8 cellular contexts compared by ENCODE assay signal in the genomic region with DNA sequence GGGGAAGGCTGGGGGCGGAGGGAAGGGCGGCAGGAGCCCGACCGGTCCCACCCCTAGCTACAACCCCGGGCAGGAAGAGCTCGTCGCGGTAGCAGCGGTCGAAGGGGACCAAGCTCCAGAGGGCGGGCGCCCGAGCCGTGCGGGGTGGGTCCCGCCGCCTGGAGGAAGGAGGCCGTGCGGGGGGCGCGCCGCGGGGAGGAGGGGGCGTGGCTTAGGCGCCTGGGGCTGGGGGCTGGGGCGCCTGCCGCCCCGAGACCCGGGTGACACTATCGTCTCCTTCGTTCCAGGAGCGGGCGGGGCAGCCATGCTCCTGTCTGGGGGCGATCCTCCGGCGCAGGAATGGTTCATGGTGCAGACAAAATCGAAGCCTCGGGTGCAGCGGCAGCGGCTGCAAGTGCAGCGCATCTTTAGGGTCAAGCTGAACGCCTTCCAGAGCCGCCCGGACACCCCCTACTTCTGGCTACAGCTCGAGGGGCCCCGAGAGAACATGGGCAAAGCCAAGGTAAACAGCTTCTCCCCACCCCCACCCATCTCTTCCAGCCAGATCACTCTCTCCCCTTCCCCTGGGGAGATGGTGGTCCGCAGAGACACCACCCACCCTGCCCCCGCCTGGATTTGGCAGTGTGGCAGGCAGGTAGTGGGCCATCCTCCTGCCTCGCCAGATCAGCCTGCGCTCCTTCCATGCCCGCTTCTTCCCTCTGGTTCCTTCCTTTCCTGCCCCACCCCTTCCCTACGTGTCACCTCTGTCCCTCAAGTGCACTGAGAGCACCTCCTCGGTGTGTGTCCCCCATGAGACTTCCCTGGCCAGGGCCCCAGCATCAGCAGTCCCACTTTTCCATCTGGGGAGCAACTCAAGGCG. TPM values are rescaled to one million over a fixed set of nuclear protein-coding genes. Genes with fewer than 3 reads are reported as not detected.
DNase-seq lines count a peak whose midpoint lies in the region; ATAC-seq and TF ChIP-seq lines count a peak whose summit lies in the region.

Gene NYNRIN, plus strand, starts transcription at position 61 of the 859 bp plus-strand sequence. Its CDS starts 244 bp downstream, at position 305.

- H3K4me1 Mint-ChIP-seq in CD14-positive monocyte, result peaks cover 37% of the 10 kb centered on the region
- no peaks in the 10 kb centered on the region for H3K4me1 Mint-ChIP-seq in activated T-helper 1 cell treated with anti-CD3 and anti-CD28 coated beads, Interleukin-12 subunit alpha, Interleukin-12 subunit beta, Interleukin-2, Interleukin-4 antibody, amounts not matched to agents 30 ng/mL and 10 ng/mL and 1 ng/mL, durations not matched to agents 14 hours and 24 hours and 36 hours (ENCODE audit: low read depth)
- H3K4me1 Mint-ChIP-seq in naive thymus-derived CD4-positive, alpha-beta T cell, result peaks cover 0 to 18% (median 15%) of the 10 kb centered on the region in 7 donors

- peaks cover 0 to 2% (median 0%) of the 10 kb centered on the region in 7 donors for H3K9me3 Mint-ChIP-seq in CD14-positive monocyte
- no peaks in the 10 kb centered on the region for H3K9me3 Mint-ChIP-seq in activated T-helper 1 cell treated with anti-CD3 and anti-CD28 coated beads, Interleukin-12 subunit alpha, Interleukin-12 subunit beta, Interleukin-2, Interleukin-4 antibody, amounts not matched to agents 30 ng/mL and 10 ng/mL and 1 ng/mL, durations not matched to agents 14 hours and 24 hours and 36 hours
- H3K9me3 Mint-ChIP-seq in naive thymus-derived CD4-positive, alpha-beta T cell, result no peaks in the 10 kb centered on the region

- no peaks in the 10 kb centered on the region for H3K27me3 ChIP-seq in MG63
- H3K27me3 ChIP-seq in naive thymus-derived CD4-positive, alpha-beta T cell (ENCODE audit: control insufficient read depth in 2 of 2, insufficient read depth in 2 of 2, low read length in 2 of 2), result no peaks in the 10 kb centered on the region
- H3K27me3 ChIP-seq in upper lobe of right lung, result no peaks in the 10 kb centered on the region

- peak within 1 kb of the TSS; percentile 43 for H3K27ac ChIP-seq in naive thymus-derived CD4-positive, alpha-beta T cell (ENCODE audit: low read depth, low read length)
- H3K27ac ChIP-seq in upper lobe of right lung, result peak within 1 kb of the TSS; percentile 72

- H3K36me3 ChIP-seq in MG63 (no peaks in the 10 kb centered on the region), upper lobe of right lung (no peaks in the 10 kb centered on the region)
- H3K36me3 ChIP-seq in naive thymus-derived CD4-positive, alpha-beta T cell (ENCODE audit: control insufficient read depth in 2 of 3, insufficient read depth in 3 of 3, low read length in 3 of 3), result no peaks in the 10 kb centered on the region

- CTCF ChIA-PET in naive thymus-derived CD4-positive, alpha-beta T cell (lab: Charles Lee), result no interaction called here

- POLR2A ChIA-PET in naive thymus-derived CD4-positive, alpha-beta T cell (lab: Charles Lee), result no interaction called here

- H3K9me3 ChIP-seq in MG63, result no peaks in the 10 kb centered on the region
- H3K9me3 ChIP-seq in naive thymus-derived CD4-positive, alpha-beta T cell (ENCODE audit: control insufficient read depth in 2 of 3, low read length in 3 of 3), result no peaks in the 10 kb centered on the region
- H3K9me3 ChIP-seq in upper lobe of right lung, result no peaks in the 10 kb centered on the region

- TF ChIP-seq CTCF in CD14-positive monocyte (IDR thresholded peaks at IDR 0.05) (no peak), upper lobe of right lung (IDR thresholded peaks at IDR 0.05) (no peak), GM13976 (IDR thresholded peaks at IDR 0.05; ENCODE audit: borderline replicate concordance, control extremely low read depth, extremely low read depth, insufficient read depth, missing control alignments) (no peak)

- peak within 1 kb of the TSS in 2 of 7 donors; percentile 2 to 60 for H3K27ac Mint-ChIP-seq in CD14-positive monocyte
- no peak within 1 kb of the TSS for H3K27ac Mint-ChIP-seq in activated T-helper 1 cell treated with anti-CD3 and anti-CD28 coated beads, Interleukin-12 subunit alpha, Interleukin-12 subunit beta, Interleukin-2, Interleukin-4 antibody, amounts not matched to agents 30 ng/mL and 10 ng/mL and 1 ng/mL, durations not matched to agents 14 hours and 24 hours and 36 hours
- peak within 1 kb of the TSS in 1 of 9 donors; percentile 90 for H3K27ac Mint-ChIP-seq in naive thymus-derived CD4-positive, alpha-beta T cell

- intact Hi-C loops in CD14-positive monocyte (cut with micrococcal nuclease), result no loop called here
- intact Hi-C loops in activated T-helper 1 cell treated with anti-CD3 and anti-CD28 coated beads, Interleukin-12 subunit alpha, Interleukin-12 subunit beta, Interleukin-2, Interleukin-4 antibody, amounts not matched to agents 30 ng/mL and 10 ng/mL and 1 ng/mL, durations not matched to agents 14 hours and 24 hours and 36 hours (cut with micrococcal nuclease), result loop anchor here (2.0 kb wide), 1 partner anchor 32 kb away; no protein-coding TSS in a partner anchor
- intact Hi-C loops in naive thymus-derived CD4-positive, alpha-beta T cell (cut with micrococcal nuclease), result loop anchor here in 1 of 2 donors (1.0 kb wide), 1 partner anchor 28 kb away; no protein-coding TSS in a partner anchor
- intact Hi-C loops in upper lobe of right lung (cut with DNase I), result no loop called here

- in situ Hi-C loops in GM13976 (cut with MboI; ENCODE audit: low sequenced_read_pairs, unreplicated experiment), result no loop called here

- peaks cover 5 to 14% (median 11%) of the 10 kb centered on the region in 3 donors for H3K27me3 Mint-ChIP-seq in CD14-positive monocyte (ENCODE audit: low read depth in 3 of 3)
- peaks cover 24% of the 10 kb centered on the region for H3K27me3 Mint-ChIP-seq in activated T-helper 1 cell treated with anti-CD3 and anti-CD28 coated beads, Interleukin-12 subunit alpha, Interleukin-12 subunit beta, Interleukin-2, Interleukin-4 antibody, amounts not matched to agents 30 ng/mL and 10 ng/mL and 1 ng/mL, durations not matched to agents 14 hours and 24 hours and 36 hours (ENCODE audit: insufficient read depth)
- H3K27me3 Mint-ChIP-seq in naive thymus-derived CD4-positive, alpha-beta T cell, result peaks cover 0 to 61% (median 12%) of the 10 kb centered on the region in 5 donors

- peak within 1 kb of the TSS; percentile 74 to 86 for H3K4me3 Mint-ChIP-seq in CD14-positive monocyte
- H3K4me3 Mint-ChIP-seq in activated T-helper 1 cell treated with anti-CD3 and anti-CD28 coated beads, Interleukin-12 subunit alpha, Interleukin-12 subunit beta, Interleukin-2, Interleukin-4 antibody, amounts not matched to agents 30 ng/mL and 10 ng/mL and 1 ng/mL, durations not matched to agents 14 hours and 24 hours and 36 hours, result peak within 1 kb of the TSS; percentile 8
- peak within 1 kb of the TSS; percentile 71 to 84 (median 76) for H3K4me3 Mint-ChIP-seq in naive thymus-derived CD4-positive, alpha-beta T cell

- peak; percentile 78 for ATAC-seq in naive thymus-derived CD4-positive, alpha-beta T cell
- ATAC-seq in upper lobe of right lung, result peak; percentile 77

- H3K4me1 ChIP-seq in naive thymus-derived CD4-positive, alpha-beta T cell (ENCODE audit: control insufficient read depth in 2 of 2, insufficient read depth in 2 of 2, low read length in 2 of 2), result peaks cover 0 to 5% of the 10 kb centered on the region in 2 donors
- H3K4me1 ChIP-seq in upper lobe of right lung, result peaks cover 50% of the 10 kb centered on the region

- peaks cover 0 to 4% of the 10 kb centered on the region in 2 donors for H3K36me3 Mint-ChIP-seq in CD14-positive monocyte
- no peaks in the 10 kb centered on the region for H3K36me3 Mint-ChIP-seq in activated T-helper 1 cell treated with anti-CD3 and anti-CD28 coated beads, Interleukin-12 subunit alpha, Interleukin-12 subunit beta, Interleukin-2, Interleukin-4 antibody, amounts not matched to agents 30 ng/mL and 10 ng/mL and 1 ng/mL, durations not matched to agents 14 hours and 24 hours and 36 hours (ENCODE audit: low read depth)
- no peaks in the 10 kb centered on the region for H3K36me3 Mint-ChIP-seq in naive thymus-derived CD4-positive, alpha-beta T cell

- DNase-seq in CD14-positive monocyte (ENCODE audit: low spot score), result no peak
- DNase-seq in MG63, result peak; percentile 22
- DNase-seq in activated T-helper 1 cell treated with anti-CD3 and anti-CD28 coated beads, Interleukin-12 subunit alpha, Interleukin-12 subunit beta, Interleukin-2, Interleukin-4 antibody, amounts not matched to agents 30 ng/mL and 10 ng/mL and 1 ng/mL, durations not matched to agents 14 hours and 24 hours and 36 hours (ENCODE audit: low spot score), result peak; percentile 5
- peak; percentile 31 for DNase-seq in fibroblast of gingiva (ENCODE audit: low read depth)
- DNase-seq in naive thymus-derived CD4-positive, alpha-beta T cell, result peak in 7 of 9 donors; percentile 17 to 46 (median 35)
- DNase-seq in upper lobe of right lung, result peak; percentile 74
- no peak for DNase-seq in GM19238 (ENCODE audit: insufficient read length, low spot score)
- DNase-seq in GM13976 (ENCODE audit: low spot score), result no peak

- H3K4me3 ChIP-seq in MG63, result peak within 1 kb of the TSS; percentile 31
- peak within 1 kb of the TSS; percentile 37 for H3K4me3 ChIP-seq in naive thymus-derived CD4-positive, alpha-beta T cell (ENCODE audit: low read length)
- peak within 1 kb of the TSS; percentile 75 for H3K4me3 ChIP-seq in upper lobe of right lung

RNA-seq across cellular contexts. Expression of gene NYNRIN, which starts in this region (rescaled TPM):
- polyA plus RNA-seq in CD14-positive monocyte, result under 1 TPM; 0.18 to 0.40 TPM
- 0.30 TPM in 1 of 2 replicates, not detected in the other for total RNA-seq in MG63 (2014; rRNA removed; shearing (Covaris generic); ENCODE audit: low replicate concordance)
- total RNA-seq in activated T-helper 1 cell treated with anti-CD3 and anti-CD28 coated beads, Interleukin-12 subunit alpha, Interleukin-12 subunit beta, Interleukin-2, Interleukin-4 antibody, amounts not matched to agents 30 ng/mL and 10 ng/mL and 1 ng/mL, durations not matched to agents 14 hours and 24 hours and 36 hours, result 0.02 TPM in 1 of 2 replicates, not detected in the other
- 1 to 10 TPM in 1 of 5 experiments, under 1 TPM in 4; 0.08 to 1.3 (median 0.11) TPM for total RNA-seq in naive thymus-derived CD4-positive, alpha-beta T cell
- not detected for polyA plus RNA-seq in naive thymus-derived CD4-positive, alpha-beta T cell
- 16.6 TPM for total RNA-seq in upper lobe of right lung

Comparison
In these comparisons a context has a peak if more than half of its experiments do, and no peak if none do; other contexts are left out.
1. Peak in DNase-seq and H3K4me3 ChIP-seq in MG63; RNA of the gene not detected or under 1 TPM.
2. Peak in DNase-seq in activated T-helper 1 cell treated with anti-CD3 and anti-CD28 coated beads, Interleukin-12 subunit alpha, Interleukin-12 subunit beta, Interleukin-2, Interleukin-4 antibody, amounts not matched to agents 30 ng/mL and 10 ng/mL and 1 ng/mL, durations not matched to agents 14 hours and 24 hours and 36 hours; RNA of the gene not detected or under 1 TPM.
3. DNase-seq: peak in fibroblast of gingiva (single experiment), naive thymus-derived CD4-positive, alpha-beta T cell (7 of 9) and upper lobe of right lung (single experiment); none in CD14-positive monocyte (single experiment), GM19238 (single experiment) and GM13976 (single experiment).
4. H3K4me3 Mint-ChIP-seq: peak in every context shown above with its lines; median percentile 80 in CD14-positive monocyte; 76 in naive thymus-derived CD4-positive, alpha-beta T cell; 8 in activated T-helper 1 cell treated with anti-CD3 and anti-CD28 coated beads, Interleukin-12 subunit alpha, Interleukin-12 subunit beta, Interleukin-2, Interleukin-4 antibody, amounts not matched to agents 30 ng/mL and 10 ng/mL and 1 ng/mL, durations not matched to agents 14 hours and 24 hours and 36 hours.
5. Peak in every context shown above with its lines, with median percentiles within 50 percentile points of each other: H3K4me3 ChIP-seq.